In the genomic region with DNA sequence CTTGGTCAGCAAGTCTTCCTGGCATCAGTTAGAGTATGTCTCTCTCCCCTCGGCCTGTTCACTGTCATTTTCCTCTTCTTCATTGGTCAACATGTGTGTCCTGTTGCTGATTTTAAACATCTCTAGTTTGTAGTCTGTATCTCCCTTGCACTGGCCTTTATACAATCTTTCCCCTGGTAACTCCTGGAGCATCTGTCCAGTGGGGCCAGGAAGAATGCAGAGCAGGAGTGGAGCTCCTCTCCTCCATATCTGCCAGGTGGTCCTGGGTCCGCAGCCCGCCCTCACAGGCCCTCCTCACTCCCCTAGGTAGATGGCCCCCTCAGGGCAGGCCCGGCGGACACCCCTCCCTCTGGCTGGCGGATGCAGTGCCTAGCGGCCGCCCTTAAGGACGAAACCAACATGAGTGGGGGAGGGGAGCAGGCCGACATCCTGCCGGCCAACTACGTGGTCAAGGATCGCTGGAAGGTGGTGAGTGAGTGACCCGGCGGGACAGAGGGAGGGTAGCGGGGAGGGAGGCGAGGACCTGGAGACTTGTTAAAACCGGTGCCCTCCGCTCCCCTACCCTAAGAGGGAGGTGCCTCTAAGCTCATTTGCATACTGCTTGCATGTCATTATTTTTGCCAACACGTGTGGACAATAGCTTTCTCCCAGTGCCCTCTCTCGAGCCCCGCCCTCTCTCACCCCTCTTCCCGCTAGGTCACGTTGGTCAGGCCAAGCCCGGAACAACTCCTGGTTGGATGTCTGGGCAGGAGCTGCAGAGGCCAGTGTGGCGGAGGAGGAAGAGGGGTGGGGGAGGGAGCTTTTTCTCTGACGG, we compare ENCODE assay signal across 9 cellular contexts. TPM values are rescaled to one million over a fixed set of nuclear protein-coding genes. Genes with fewer than 3 reads are reported as not detected.
DNase-seq lines count a peak whose midpoint lies in the region; ATAC-seq and TF ChIP-seq lines count a peak whose summit lies in the region.
"Had no signal": no experiment of that assay in that cellular context is flagged by ENCODE, and none has a peak within 500 bp of the region (broad histone marks: within the 10 kb centered on the region; RNA-seq: fewer than 3 reads in every experiment).

No MANE protein-coding gene starts in this region.

- no peak overlapping the region for H3K4ac ChIP-seq in neuronal stem cell (ENCODE audit: low read length)

- H3K4me1 ChIP-seq in HUES6 (ENCODE audit: control insufficient read depth, insufficient read depth, low read length) (peaks cover 15% of the 10 kb centered on the region; the same call in 1 of the 2 replicates), neuronal stem cell (ENCODE audit: control insufficient read depth in 2 of 2, insufficient read depth in 1 of 2, low read depth in 1 of 2, low read length in 2 of 2) (peaks cover 12 to 16% of the 10 kb centered on the region in 2 donors)

- H3K9me3 ChIP-seq in HUES6 (ENCODE audit: control insufficient read depth, insufficient read depth, low read depth, low read length) (no peaks in the 10 kb centered on the region), WERI-Rb-1 (ENCODE audit: severe bottlenecking) (peaks cover 4% of the 10 kb centered on the region), neuronal stem cell (replicated peaks in 1 of 2; ENCODE audit: control insufficient read depth in 2 of 2, insufficient read depth in 1 of 2, low read depth in 1 of 2, low read length in 2 of 2) (no peaks in the 10 kb centered on the region)

- H3K9ac ChIP-seq in HUES6 (ENCODE audit: low read length) (peak overlapping the region; percentile 48), neuronal stem cell (ENCODE audit: low read depth, low read length, poor library complexity) (peak overlapping the region; percentile 87)

- H2BK120ac ChIP-seq in neuronal stem cell (ENCODE audit: low read depth, low read length): no peak overlapping the region

- H2AFZ ChIP-seq in neuronal stem cell (ENCODE audit: low read length): peak overlapping the region; percentile 88

- peak overlapping the region; percentile 88 for H3K4me3 ChIP-seq in HUES6 (ENCODE audit: low read depth, low read length)
- peak overlapping the region; percentile 60 for H3K4me3 ChIP-seq in WERI-Rb-1 (ENCODE audit: low read depth, low read length)
- H3K4me3 ChIP-seq in neuronal stem cell (ENCODE audit: low read length in 2 of 2): peak overlapping the region; percentile 77 to 83

- no peak overlapping the region for H4K91ac ChIP-seq in neuronal stem cell (ENCODE audit: low read depth, low read length, poor library complexity)

- peaks cover 78% of the 10 kb centered on the region for H3K27me3 ChIP-seq in HUES6 (ENCODE audit: control insufficient read depth, insufficient read depth, low read length)
- peaks cover 42% of the 10 kb centered on the region for H3K27me3 ChIP-seq in WERI-Rb-1 (ENCODE audit: insufficient read depth, low read depth, severe bottlenecking)
- H3K27me3 ChIP-seq in neuronal stem cell (ENCODE audit: control insufficient read depth in 3 of 3, insufficient read depth in 3 of 3, low read depth in 1 of 3, low read length in 3 of 3): peaks cover 7 to 36% (median 29%) of the 10 kb centered on the region in 3 experiments

- peak overlapping the region; percentile 55 for H2BK5ac ChIP-seq in neuronal stem cell (ENCODE audit: low read length)

- peak overlapping the region; percentile 87 for H3K23ac ChIP-seq in neuronal stem cell (ENCODE audit: low read depth, low read length, poor library complexity)

- H2AK5ac ChIP-seq in neuronal stem cell (ENCODE audit: low read depth, low read length): peak overlapping the region; percentile 14

- H3K27ac ChIP-seq in HUES6 (ENCODE audit: low read depth, low read length): no peak overlapping the region
- H3K27ac ChIP-seq in WERI-Rb-1: no peak overlapping the region
- peak overlapping the region; percentile 75 for H3K27ac ChIP-seq in neuronal stem cell (replicated peaks; ENCODE audit: low read length)

- peak overlapping the region; percentile 99 for H3K4me2 ChIP-seq in neuronal stem cell (ENCODE audit: insufficient read depth, low read length, poor library complexity, severe bottlenecking)

- no CpG with 5 or more reads among the region's 27 CpGs for WGBS in neuronal stem cell (ENCODE audit: extremely low coverage in 2 of 2, insufficient read length in 2 of 2, insufficient replicate concordance in 1 of 2), 2 donors

- H3K18ac ChIP-seq in neuronal stem cell (ENCODE audit: low read length): peak overlapping the region; percentile 92

- ATAC-seq in GM21381 (IDR thresholded peaks at IDR 0.05; ENCODE audit: unreplicated experiment): peak; percentile 31

- H3K36me3 ChIP-seq in HUES6 (ENCODE audit: control insufficient read depth, insufficient read depth, low read length): no peaks in the 10 kb centered on the region
- H3K36me3 ChIP-seq in WERI-Rb-1: no peaks in the 10 kb centered on the region
- H3K36me3 ChIP-seq in neuronal stem cell (replicated peaks in 1 of 2; ENCODE audit: control insufficient read depth in 2 of 2, insufficient read depth in 2 of 2, low read length in 2 of 2): no peaks in the 10 kb centered on the region

- no peak for TF ChIP-seq CTCF in WERI-Rb-1 (IDR thresholded peaks at IDR 0.05; ENCODE audit: low read depth, low read length)

- no peak overlapping the region for H4K8ac ChIP-seq in neuronal stem cell (ENCODE audit: low read depth, low read length)

- H3K14ac ChIP-seq in neuronal stem cell (ENCODE audit: low read length): peak overlapping the region; percentile 5

- no peaks in the 10 kb centered on the region for H3K79me1 ChIP-seq in neuronal stem cell (ENCODE audit: low read depth, low read length)

- no peak overlapping the region for H2BK12ac ChIP-seq in neuronal stem cell (ENCODE audit: low read length)

- peak overlapping the region; percentile 76 for H2BK15ac ChIP-seq in neuronal stem cell (ENCODE audit: low read length)

- DNase-seq in Daoy (ENCODE audit: low read depth): peak; percentile 65
- no peak for DNase-seq in WERI-Rb-1
- peak; percentile 53 for DNase-seq in germinal center (ENCODE audit: low spot score)
- DNase-seq in neuronal stem cell (ENCODE audit: low spot score): peak; percentile 88
- DNase-seq in stimulated activated CD8-positive, alpha-beta memory T cell treated with anti-CD3 and anti-CD28 coated beads, Interleukin-4, amount 100 ng/mL, for 48 hours: no peak
- DNase-seq in GDM1 (lab: John Stamatoyannopoulos, UW): no peak

RNA-seq across cellular contexts. Expression of gene TTBK1, which starts 3.2 kb away (rescaled TPM):
- total RNA-seq in Daoy (2014; rRNA removed; shearing (Covaris generic)): 0.30 TPM in 1 of 2 replicates, not detected in the other
- 1.5 TPM for polyA plus RNA-seq in neuronal stem cell (2013, experiment 1 of 2)
- 1.5 TPM for polyA plus RNA-seq in neuronal stem cell (2013, experiment 2 of 2)

RNA-seq across cellular contexts. Expression of gene DNPH1, which starts 17.2 kb away (rescaled TPM):
- total RNA-seq in Daoy (2014; rRNA removed; shearing (Covaris generic)): 57.3 and 66.3 TPM in 2 replicates
- polyA plus RNA-seq in neuronal stem cell (2013, experiment 1 of 2): 110 TPM
- polyA plus RNA-seq in neuronal stem cell (2013, experiment 2 of 2): 110 TPM

RNA-seq across cellular contexts. Expression of gene SLC22A7, which starts 51.6 kb away (rescaled TPM):
- not detected in 2 replicates for total RNA-seq in Daoy (2014; rRNA removed; shearing (Covaris generic))
- polyA plus RNA-seq in neuronal stem cell (2013, experiment 1 of 2): 0.01 TPM
- not detected for polyA plus RNA-seq in neuronal stem cell (2013, experiment 2 of 2)
- polyA plus RNA-seq: adipose tissue had no signal

Comparison
In these comparisons a context has a peak if more than half of its experiments do, and no peak if none do; other contexts are left out.
1. DNase-seq: peak in Daoy (single experiment), germinal center (single experiment) and neuronal stem cell (single experiment); none in WERI-Rb-1 (single experiment), stimulated activated CD8-positive, alpha-beta memory T cell treated with anti-CD3 and anti-CD28 coated beads, Interleukin-4, amount 100 ng/mL, for 48 hours (single experiment) and GDM1 (single experiment).
2. Peak in every context shown above with its lines, with median percentiles within 50 percentile points of each other: H3K4me3 ChIP-seq.